Comparison of ENCODE assay signal across 19 cellular contexts in the genomic region with DNA sequence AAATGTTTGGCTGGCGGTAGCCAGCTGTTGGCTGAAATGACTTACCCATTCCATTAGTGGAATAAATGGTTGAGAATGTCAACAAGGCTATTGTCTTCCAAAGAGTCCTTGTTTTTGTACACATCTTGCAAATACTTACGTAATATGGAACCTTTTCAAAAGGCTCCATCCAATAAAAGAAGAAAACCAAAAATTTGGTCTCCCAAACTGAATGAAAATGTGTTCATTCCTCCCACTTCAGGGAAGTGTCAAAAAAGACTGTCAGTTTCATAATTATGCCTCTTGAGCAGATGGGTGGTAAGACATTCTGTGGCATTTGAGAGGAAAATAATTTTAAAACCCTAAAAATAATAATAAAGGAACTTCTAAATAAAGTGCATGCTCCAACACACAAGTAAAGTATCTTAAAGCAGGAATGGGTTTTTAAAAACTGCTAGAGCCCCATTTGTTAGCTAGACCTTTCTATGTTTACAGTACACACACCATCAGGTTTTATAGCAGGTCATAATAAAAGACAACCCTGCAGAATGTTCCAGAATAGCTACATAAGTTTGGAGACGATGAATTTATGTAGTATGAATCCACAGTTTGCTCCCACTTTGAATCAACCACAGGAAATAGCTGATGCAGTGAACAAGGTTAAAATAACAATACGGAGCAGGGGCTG.
DNase-seq lines count a peak whose midpoint lies in the region; ATAC-seq lines count a peak whose summit lies in the region.
"Had no signal": no experiment of that assay in that cellular context is flagged by ENCODE, and none has a peak within 500 bp of the region (broad histone marks: within the 10 kb centered on the region; RNA-seq: fewer than 3 reads in every experiment).

No MANE protein-coding gene starts in this region.

- no peak overlapping the region for H3K27ac Mint-ChIP-seq in activated T-cell treated with anti-CD3 and anti-CD28 coated beads, Interleukin-2, amount 50 U/mL, for 72 hours
- H3K27ac Mint-ChIP-seq: CD4-positive, CD25-positive, alpha-beta regulatory T cell had no signal

- H3K4me1 Mint-ChIP-seq in activated T-cell treated with anti-CD3 and anti-CD28 coated beads, Interleukin-2, amount 50 U/mL, for 72 hours (ENCODE audit: low read depth) = no peaks in the 10 kb centered on the region
- H3K4me1 Mint-ChIP-seq: CD4-positive, CD25-positive, alpha-beta regulatory T cell had no signal

- H3K27me3 ChIP-seq in HUES6 (ENCODE audit: control insufficient read depth, insufficient read depth, low read length) (no peaks in the 10 kb centered on the region), endocrine pancreas (ENCODE audit: control insufficient read depth, insufficient read depth, low read length) (no peaks in the 10 kb centered on the region), iPS-20b (ENCODE audit: insufficient read depth, low read length) (no peaks in the 10 kb centered on the region)
- H3K27me3 ChIP-seq: BE2C had no signal

- peaks cover 5% of the 10 kb centered on the region; the same call in 1 of the 2 replicates for H3K36me3 ChIP-seq in HUES6 (ENCODE audit: control insufficient read depth, insufficient read depth, low read length)
- no peaks in the 10 kb centered on the region for H3K36me3 ChIP-seq in endocrine pancreas (ENCODE audit: control insufficient read depth, insufficient read depth, low read length)
- H3K36me3 ChIP-seq in iPS-20b (ENCODE audit: insufficient read depth, low read depth, low read length) = no peaks in the 10 kb centered on the region
- H3K36me3 ChIP-seq: BE2C had no signal

- H3K9me3 ChIP-seq in HUES6 (ENCODE audit: control insufficient read depth, insufficient read depth, low read depth, low read length) (no peaks in the 10 kb centered on the region), endocrine pancreas (ENCODE audit: control insufficient read depth, low read length) (no peaks in the 10 kb centered on the region), iPS-20b (ENCODE audit: insufficient read depth, low read depth, low read length) (no peaks in the 10 kb centered on the region)
- H3K9me3 ChIP-seq: BE2C had no signal

- 0 out of 2 replicates have a peak overlapping the region, but pooled peaks have one; percentile 37 for H3K27ac ChIP-seq in HUES6 (ENCODE audit: low read depth, low read length)
- no peak overlapping the region for H3K27ac ChIP-seq in iPS-20b (ENCODE audit: low read length)
- H3K27ac ChIP-seq: HL-60, SK-N-MC had no signal

- peak overlapping the region; percentile 5; the same call in 1 of the 2 replicates for H3K4me3 ChIP-seq in HUES6 (ENCODE audit: low read depth, low read length)
- peak overlapping the region; percentile 44 for H3K4me3 ChIP-seq in endocrine pancreas (ENCODE audit: control insufficient read depth, insufficient read depth, low read length)
- H3K4me3 ChIP-seq in iPS-20b (ENCODE audit: low read length) = 0 out of 2 replicates have a peak overlapping the region, but pooled peaks have one; percentile 36
- H3K4me3 ChIP-seq: SK-N-MC had no signal

- H3K36me3 Mint-ChIP-seq in activated T-cell treated with anti-CD3 and anti-CD28 coated beads, Interleukin-2, amount 50 U/mL, for 72 hours (ENCODE audit: insufficient read depth in 2 of 2) = no peaks in the 10 kb centered on the region
- H3K36me3 Mint-ChIP-seq: CD4-positive, CD25-positive, alpha-beta regulatory T cell had no signal

- no peaks in the 10 kb centered on the region for H3K27me3 Mint-ChIP-seq in activated T-cell treated with anti-CD3 and anti-CD28 coated beads, Interleukin-2, amount 50 U/mL, for 72 hours (ENCODE audit: low read depth)
- H3K27me3 Mint-ChIP-seq: CD4-positive, CD25-positive, alpha-beta regulatory T cell had no signal

- DNase-seq in non-pigmented ciliary epithelial cell (ENCODE audit: low read depth) = peak; percentile 8
- DNase-seq in activated T-cell treated with anti-CD3 and anti-CD28 coated beads, Interleukin-2, amount 50 U/mL, for 72 hours = no peak
- DNase-seq in SIG-M5 treated with dmso at 0.1 percent for 504 hours (lab: John Stamatoyannopoulos, UW; ENCODE audit: unreplicated experiment) = no peak
- no peak for DNase-seq in stimulated activated CD4-positive, alpha-beta T cell treated with anti-CD3 and anti-CD28 coated beads, Interleukin-2, amount 100 ng/mL, for 24 hours
- no peak for DNase-seq in stimulated activated naive CD4-positive, alpha-beta T cell (lab: John Stamatoyannopoulos, UW)
- DNase-seq: BE2C; CD4-positive, CD25-positive, alpha-beta regulatory T cell; KG1; NCI-H1092; NCI-H1436; NCI-H187 treated with DMSO at 0.1 percent for 48 hours; NCI-H526; RPMI8226; SHP77 had no signal

- H3K4me1 ChIP-seq in HUES6 (ENCODE audit: control insufficient read depth, insufficient read depth, low read length) (peaks cover 39% of the 10 kb centered on the region), endocrine pancreas (ENCODE audit: control insufficient read depth, insufficient read depth, low read length) (no peaks in the 10 kb centered on the region), iPS-20b (ENCODE audit: insufficient read depth, low read length) (peaks cover 17% of the 10 kb centered on the region; the same call in 1 of the 2 replicates)

- H3K4me3 Mint-ChIP-seq in activated T-cell treated with anti-CD3 and anti-CD28 coated beads, Interleukin-2, amount 50 U/mL, for 72 hours = no peak overlapping the region
- H3K4me3 Mint-ChIP-seq: CD4-positive, CD25-positive, alpha-beta regulatory T cell had no signal

- H3K9ac ChIP-seq in HUES6 (ENCODE audit: low read length) = no peak overlapping the region
- H3K9ac ChIP-seq in endocrine pancreas (ENCODE audit: control insufficient read depth, insufficient read depth, low read length) = no peak overlapping the region
- 0 out of 2 replicates have a peak overlapping the region, but pooled peaks have one; percentile 7 for H3K9ac ChIP-seq in iPS-20b (ENCODE audit: low read depth, low read length)

- ATAC-seq in activated T-cell treated with anti-CD3 and anti-CD28 coated beads, Interleukin-2, amount 50 U/mL, for 72 hours (replicated peaks in 1 of 2) = no peak

- peaks cover 1 to 2% of the 10 kb centered on the region in 2 donors for H3K9me3 Mint-ChIP-seq in activated T-cell treated with anti-CD3 and anti-CD28 coated beads, Interleukin-2, amount 50 U/mL, for 72 hours
